Comparison of ENCODE assay signal across 22 cellular contexts in the genomic region with DNA sequence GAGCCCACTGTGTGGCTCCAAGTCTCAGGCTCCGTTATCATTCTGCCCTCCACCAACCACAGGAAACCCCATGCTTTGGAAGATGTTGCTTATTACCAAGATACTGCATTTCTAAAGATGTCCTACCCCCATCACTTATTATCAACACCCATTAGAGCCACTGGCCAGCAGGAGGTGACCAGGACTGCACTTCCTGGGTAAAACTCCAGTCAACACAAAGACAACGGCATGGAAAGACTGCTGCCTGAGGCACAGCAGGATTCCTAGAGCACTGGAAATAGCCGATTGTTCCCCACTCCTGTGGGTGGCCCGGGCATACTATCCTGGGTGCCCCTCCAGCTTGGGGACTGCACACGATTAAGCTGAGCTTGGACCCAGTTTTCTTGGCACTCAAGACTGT.
A peak's percentile ranks its signal among the peaks of the same experiment; 100 is the strongest.
DNase-seq lines count a peak whose midpoint lies in the region; ATAC-seq, FAIRE-seq and TF ChIP-seq lines count a peak whose summit lies in the region.
"Had no signal": no experiment of that assay in that cellular context is flagged by ENCODE, and none has a peak within 500 bp of the region (broad histone marks: within the 10 kb centered on the region; RNA-seq: fewer than 3 reads in every experiment).

No MANE protein-coding gene starts in this region.

- peaks cover 54% of the 10 kb centered on the region for H3K36me3 Mint-ChIP-seq in nephron progenitor cell (ENCODE audit: low read depth)

- DNase-seq in CMK (ENCODE audit: low read depth) (peak; percentile 73), NCI-H69 (lab: John Stamatoyannopoulos, UW) (peak; percentile 21), choroid plexus epithelial cell (ENCODE audit: low read depth) (peak; percentile 14), nephron progenitor cell (no peak), cortex of kidney (lab: John Stamatoyannopoulos, UW) (no peak), NCI-H1092 treated with DMSO at 0.1 percent for 48 hours (lab: John Stamatoyannopoulos, UW) (no peak), GM12892 (ENCODE audit: insufficient read length) (no peak)
- DNase-seq: activated CD4-positive, alpha-beta T cell treated with anti-CD3 and anti-CD28 coated beads for 36 hours; activated T-cell treated with anti-CD3 and anti-CD28 coated beads, Interleukin-2, amount 50 U/mL, for 24 hours; COR-L47; DND-41; HCEC 1CT; NCI-H1105 treated with DMSO at 0.1 percent for 48 hours; NCI-H2081 treated with DMSO at 0.1 percent for 48 hours; NCI-H345; NCI-H774 had no signal

- H3K27me3 Mint-ChIP-seq in nephron progenitor cell (ENCODE audit: low read depth, poor library complexity) = peaks cover 9% of the 10 kb centered on the region
- H3K27me3 Mint-ChIP-seq: activated CD4-positive, alpha-beta T cell treated with anti-CD3 and anti-CD28 coated beads for 36 hours; activated T-cell treated with anti-CD3 and anti-CD28 coated beads, Interleukin-2, amount 50 U/mL, for 24 hours; B cell had no signal

- peaks cover 44% of the 10 kb centered on the region for H3K4me1 Mint-ChIP-seq in nephron progenitor cell
- H3K4me1 Mint-ChIP-seq: activated CD4-positive, alpha-beta T cell treated with anti-CD3 and anti-CD28 coated beads for 36 hours; B cell; IgD-negative memory B cell had no signal

- no peak for FAIRE-seq in GM12892 (lab: Jason Lieb, UNC)

- ATAC-seq in HG02885 (IDR thresholded peaks at IDR 0.05; ENCODE audit: poor library complexity, unreplicated experiment) = no peak
- ATAC-seq: activated CD4-positive, alpha-beta T cell treated with anti-CD3 and anti-CD28 coated beads for 36 hours had no signal

- TF ChIP-seq POLR2A in GM12892 (IDR thresholded peaks at IDR 0.05; ENCODE audit: low read depth, low read length) = no peak

- no peak overlapping the region for H3K4me3 ChIP-seq in choroid plexus epithelial cell (ENCODE audit: low read depth, low read length)
- H3K4me3 ChIP-seq: coronary artery, smooth muscle cell, suprapubic skin had no signal

- H3K9me3 Mint-ChIP-seq in nephron progenitor cell = peaks cover 26% of the 10 kb centered on the region

- peak; percentile 26 for TF ChIP-seq CTCF in choroid plexus epithelial cell (conservative IDR thresholded peaks at IDR 0.05; ENCODE audit: low read depth, low read length)
- TF ChIP-seq CTCF in nephron progenitor cell (IDR thresholded peaks at IDR 0.05) = no peak

- no peak overlapping the region for H3K4me3 Mint-ChIP-seq in nephron progenitor cell
- H3K4me3 Mint-ChIP-seq: activated CD4-positive, alpha-beta T cell treated with anti-CD3 and anti-CD28 coated beads for 36 hours; activated T-cell treated with anti-CD3 and anti-CD28 coated beads, Interleukin-2, amount 50 U/mL, for 24 hours; B cell; IgD-negative memory B cell had no signal

- peak overlapping the region; percentile 25 for H3K27ac Mint-ChIP-seq in nephron progenitor cell
- H3K27ac Mint-ChIP-seq: activated CD4-positive, alpha-beta T cell treated with anti-CD3 and anti-CD28 coated beads for 36 hours; activated T-cell treated with anti-CD3 and anti-CD28 coated beads, Interleukin-2, amount 50 U/mL, for 24 hours; B cell; IgD-negative memory B cell had no signal

Comparison
In these comparisons a context has a peak if more than half of its experiments do, and no peak if none do; other contexts are left out.
1. DNase-seq: peak in CMK (single experiment), NCI-H69 (single experiment) and choroid plexus epithelial cell (single experiment); none in nephron progenitor cell (single experiment), cortex of kidney (single experiment), NCI-H1092 treated with DMSO at 0.1 percent for 48 hours (single experiment) and GM12892 (single experiment).